ENCODE assay signal across 17 cellular contexts in genomic region chr7:79436378-79436777, GRCh38. TPM values are rescaled to one million over a fixed set of nuclear protein-coding genes. Genes with fewer than 3 reads are reported as not detected.
DNase-seq lines count a peak whose midpoint lies in the region; ATAC-seq and TF ChIP-seq lines count a peak whose summit lies in the region.
"Had no signal": no experiment of that assay in that cellular context is flagged by ENCODE, and none has a peak within 500 bp of the region (broad histone marks: within the 10 kb centered on the region; RNA-seq: fewer than 3 reads in every experiment).

No MANE protein-coding gene starts in this region.

- POLR2A ChIA-PET in naive thymus-derived CD4-positive, alpha-beta T cell (lab: Charles Lee): no interaction called here

- DNase-seq in DMS53 treated with DMSO at 0.1 percent for 48 hours (lab: John Stamatoyannopoulos, UW; ENCODE audit: unreplicated experiment): peak; percentile 47
- peak; percentile 13 for DNase-seq in HT-29 (ENCODE audit: low spot score)
- DNase-seq in epithelial cell of esophagus (ENCODE audit: low read depth): peak; percentile 6
- DNase-seq in kidney tubule cell (ENCODE audit: low spot score): peak; percentile 15
- no peak for DNase-seq in NCI-H1436 (lab: John Stamatoyannopoulos, UW)
- no peak for DNase-seq in naive thymus-derived CD4-positive, alpha-beta T cell
- DNase-seq: DMS 273 treated with DMSO at 0.1 percent for 48 hours, NCI-H1930, NCI-H345, NCI-H524 treated with DMSO at 0.1 percent for 48 hours, RPMI8226, SHP77 treated with DMSO at 0.1 percent for 48 hours had no signal

- no peak overlapping the region for H3K4me3 Mint-ChIP-seq in naive thymus-derived CD4-positive, alpha-beta T cell
- H3K4me3 Mint-ChIP-seq: B cell had no signal

- H3K4me3 ChIP-seq in epithelial cell of esophagus (ENCODE audit: low read length): no peak overlapping the region
- no peak overlapping the region for H3K4me3 ChIP-seq in naive thymus-derived CD4-positive, alpha-beta T cell (ENCODE audit: low read length)
- H3K4me3 ChIP-seq: K562 had no signal

- CTCF ChIA-PET in naive thymus-derived CD4-positive, alpha-beta T cell (lab: Charles Lee): no interaction called here

- H3K27ac ChIP-seq in naive thymus-derived CD4-positive, alpha-beta T cell (ENCODE audit: low read depth, low read length): no peak overlapping the region

- H3K9me3 Mint-ChIP-seq in naive thymus-derived CD4-positive, alpha-beta T cell: peaks cover 0 to 8% (median 0%) of the 10 kb centered on the region in 11 donors

- no peaks in the 10 kb centered on the region for H3K9me3 ChIP-seq in naive thymus-derived CD4-positive, alpha-beta T cell (ENCODE audit: control insufficient read depth in 2 of 3, low read length in 3 of 3)

- TF ChIP-seq CTCF in epithelial cell of esophagus (IDR thresholded peaks at IDR 0.05; ENCODE audit: insufficient read depth, low read depth, low read length, missing control alignments): no peak

- H3K27ac Mint-ChIP-seq in naive thymus-derived CD4-positive, alpha-beta T cell: no peak overlapping the region
- H3K27ac Mint-ChIP-seq: B cell had no signal

- H3K36me3 Mint-ChIP-seq in naive thymus-derived CD4-positive, alpha-beta T cell: no peaks in the 10 kb centered on the region

- no peaks in the 10 kb centered on the region for H3K4me1 Mint-ChIP-seq in naive thymus-derived CD4-positive, alpha-beta T cell
- H3K4me1 Mint-ChIP-seq: B cell had no signal

- intact Hi-C loops in naive thymus-derived CD4-positive, alpha-beta T cell (cut with micrococcal nuclease): loop anchor here in 1 of 2 donors (5.0 kb wide), 1 partner anchor 69 kb away; no protein-coding TSS in a partner anchor

- H3K27me3 ChIP-seq in naive thymus-derived CD4-positive, alpha-beta T cell (ENCODE audit: control insufficient read depth in 2 of 2, insufficient read depth in 2 of 2, low read length in 2 of 2): no peaks in the 10 kb centered on the region

- H3K4me1 ChIP-seq in naive thymus-derived CD4-positive, alpha-beta T cell (ENCODE audit: control insufficient read depth in 2 of 2, insufficient read depth in 2 of 2, low read length in 2 of 2): no peaks in the 10 kb centered on the region

- no peaks in the 10 kb centered on the region for H3K27me3 Mint-ChIP-seq in naive thymus-derived CD4-positive, alpha-beta T cell
- H3K27me3 Mint-ChIP-seq: B cell had no signal

- no peaks in the 10 kb centered on the region for H3K36me3 ChIP-seq in naive thymus-derived CD4-positive, alpha-beta T cell (ENCODE audit: control insufficient read depth in 2 of 3, insufficient read depth in 3 of 3, low read length in 3 of 3)

- ATAC-seq in GM21786 (IDR thresholded peaks at IDR 0.05; ENCODE audit: unreplicated experiment): no peak
- no peak for ATAC-seq in naive thymus-derived CD4-positive, alpha-beta T cell
- ATAC-seq: HCT116, K562, SK-N-SH treated with all-trans-retinoic acid at 6 μM for 48 hours had no signal

RNA-seq across cellular contexts. Expression of gene MAGI2, which starts 17.1 kb away (rescaled TPM):
- 0.08 and 0.23 TPM in 2 replicates for total RNA-seq in HT-29 (2014; rRNA removed; shearing (Covaris generic))
- total RNA-seq in naive thymus-derived CD4-positive, alpha-beta T cell: under 1 TPM in 4 of 5 experiments, not detected in 1; 0.05 to 0.67 (median 0.15) TPM
- polyA plus RNA-seq in naive thymus-derived CD4-positive, alpha-beta T cell: not detected

Comparison
In these comparisons a context has a peak if more than half of its experiments do, and no peak if none do; other contexts are left out.
1. DNase-seq: peak in DMS53 treated with DMSO at 0.1 percent for 48 hours (single experiment), HT-29 (single experiment), epithelial cell of esophagus (single experiment) and kidney tubule cell (single experiment); none in NCI-H1436 (single experiment) and naive thymus-derived CD4-positive, alpha-beta T cell (0 of 9).